ENCODE assay signal across 33 cellular contexts in genomic region chr17:81115749-81116464, GRCh38. TPM values are rescaled to one million over a fixed set of nuclear protein-coding genes. Genes with fewer than 3 reads are reported as not detected.
DNase-seq lines count a peak whose midpoint lies in the region; ATAC-seq and TF ChIP-seq lines count a peak whose summit lies in the region.
"Had no signal": no experiment of that assay in that cellular context is flagged by ENCODE, and none has a peak within 500 bp of the region (broad histone marks: within the 10 kb centered on the region; RNA-seq: fewer than 3 reads in every experiment).

No MANE protein-coding gene starts in this region.

- no peaks in the 10 kb centered on the region for H3K9me3 ChIP-seq in BE2C
- H3K9me3 ChIP-seq in neuronal stem cell (replicated peaks in 1 of 2; ENCODE audit: control insufficient read depth in 2 of 2, insufficient read depth in 1 of 2, low read depth in 1 of 2, low read length in 2 of 2), result no peaks in the 10 kb centered on the region
- H3K9me3 ChIP-seq: esophagus squamous epithelium, mucosa of descending colon, ovary had no signal

- no peak overlapping the region for H2BK5ac ChIP-seq in neuronal stem cell (ENCODE audit: low read length)

- H3K4me1 ChIP-seq in BE2C (peaks cover 8% of the 10 kb centered on the region), neuronal stem cell (ENCODE audit: control insufficient read depth in 2 of 2, insufficient read depth in 1 of 2, low read depth in 1 of 2, low read length in 2 of 2) (peaks cover 0 to 5% of the 10 kb centered on the region in 2 donors)

- DNase-seq in BE2C (peak; percentile 47), COLO668 (lab: John Stamatoyannopoulos, UW; ENCODE audit: unreplicated experiment) (peak; percentile 30), caudate nucleus (lab: John Stamatoyannopoulos, UW) (peak in 20 of 61 donors; percentile 23 to 69 (median 40)), neuronal stem cell (ENCODE audit: low spot score) (no peak), NCI-H2227 (lab: John Stamatoyannopoulos, UW; ENCODE audit: unreplicated experiment) (no peak)
- no peak for DNase-seq in activated CD4-positive, alpha-beta T cell treated with anti-CD3 and anti-CD28 coated beads, Interleukin-2, amount 50 U/mL, for 4 hours
- DNase-seq: activated CD4-positive, alpha-beta memory T cell treated with anti-CD3 and anti-CD28 coated beads for 36 hours; activated CD8-positive, alpha-beta memory T cell treated with anti-CD3 and anti-CD28 coated beads, Interleukin-2, amount 50 U/mL, for 4 hours; activated naive CD4-positive, alpha-beta T cell treated with anti-CD3 and anti-CD28 coated beads, Interleukin-2, amount 10 ng/mL, durations not matched to agents 7 days and 5 days; amniotic stem cell; CD4-positive, alpha-beta memory T cell; cortex of kidney; endodermal cell; esophagus squamous epithelium; foreskin melanocyte; HFFc6; immature natural killer cell; Kasumi-1; mucosa of descending colon; MV-4-11; NCI-H1436 treated with DMSO at 0.1 percent for 48 hours; NCI-H526 treated with DMSO at 0.1 percent for 48 hours; ovary; retina; stimulated activated CD4-positive, alpha-beta T cell treated with anti-CD3 and anti-CD28 coated beads, Interleukin-2, amount 100 ng/mL, for 24 hours had no signal

- TF ChIP-seq CTCF in BE2C (IDR thresholded peaks at IDR 0.05; ENCODE audit: low read depth, low read length), result no peak

- H4K8ac ChIP-seq in neuronal stem cell (ENCODE audit: low read depth, low read length), result no peak overlapping the region

- peak overlapping the region; percentile 3 for H3K14ac ChIP-seq in neuronal stem cell (ENCODE audit: low read length)

- no peak overlapping the region for H3K18ac ChIP-seq in neuronal stem cell (ENCODE audit: low read length)

- H3K4me2 ChIP-seq in neuronal stem cell (ENCODE audit: insufficient read depth, low read length, poor library complexity, severe bottlenecking), result no peak overlapping the region
- H3K4me2 ChIP-seq: GM23338 had no signal

- H2BK15ac ChIP-seq in neuronal stem cell (ENCODE audit: low read length), result no peak overlapping the region

- H3K4ac ChIP-seq in neuronal stem cell (ENCODE audit: low read length), result no peak overlapping the region

- no peaks in the 10 kb centered on the region for H3K27me3 ChIP-seq in BE2C
- H3K27me3 ChIP-seq in neuronal stem cell (ENCODE audit: control insufficient read depth in 3 of 3, insufficient read depth in 3 of 3, low read depth in 1 of 3, low read length in 3 of 3), result peaks cover 0 to 2% (median 0%) of the 10 kb centered on the region in 3 experiments
- H3K27me3 ChIP-seq: ovary had no signal

- H3K79me1 ChIP-seq in neuronal stem cell (ENCODE audit: low read depth, low read length), result no peaks in the 10 kb centered on the region

- no peak for ATAC-seq in HG03108 (IDR thresholded peaks at IDR 0.05; ENCODE audit: unreplicated experiment)
- ATAC-seq: activated CD4-positive, CD25-positive, alpha-beta regulatory T cell treated with anti-CD3 and anti-CD28 coated beads, Interleukin-2, amount 50 U/mL, for 24 hours; GM23338; mucosa of descending colon; natural killer cell treated with Interleukin-12 subunit alpha and Interleukin-12 subunit beta and Interleukin-15 and Interleukin-18, amount 100 ng/mL, for 72 hours had no signal

- 0 out of 2 replicates have a peak, but pooled peaks cover 2% of the 10 kb centered on the region for H3K36me3 ChIP-seq in BE2C
- peaks cover 0 to 9% of the 10 kb centered on the region in 2 donors for H3K36me3 ChIP-seq in neuronal stem cell (replicated peaks in 1 of 2; ENCODE audit: control insufficient read depth in 2 of 2, insufficient read depth in 2 of 2, low read length in 2 of 2)
- H3K36me3 ChIP-seq: ovary had no signal

- no peak overlapping the region for H4K91ac ChIP-seq in neuronal stem cell (ENCODE audit: low read depth, low read length, poor library complexity)

- H3K27ac ChIP-seq in caudate nucleus (ENCODE audit: low read depth, low read length) (peak overlapping the region; percentile 36), neuronal stem cell (replicated peaks; ENCODE audit: low read length) (no peak overlapping the region)
- H3K27ac ChIP-seq: esophagus squamous epithelium, HL-60, ovary, SJSA1 had no signal

- H2AK5ac ChIP-seq in neuronal stem cell (ENCODE audit: low read depth, low read length), result no peak overlapping the region

- no peak overlapping the region for H3K23ac ChIP-seq in neuronal stem cell (ENCODE audit: low read depth, low read length, poor library complexity)

- no peak overlapping the region for H3K4me3 ChIP-seq in BE2C (ENCODE audit: low read depth, low read length)
- no peak overlapping the region for H3K4me3 ChIP-seq in neuronal stem cell (ENCODE audit: low read length in 2 of 2)
- H3K4me3 ChIP-seq: esophagus squamous epithelium, GM23338, lung, mucosa of descending colon, ovary, SJSA1 had no signal

- no peak overlapping the region for H2AFZ ChIP-seq in neuronal stem cell (ENCODE audit: low read length)
- H2AFZ ChIP-seq: GM23338 had no signal

- no peak overlapping the region for H3K9ac ChIP-seq in neuronal stem cell (ENCODE audit: low read depth, low read length, poor library complexity)

- no peak overlapping the region for H2BK120ac ChIP-seq in neuronal stem cell (ENCODE audit: low read depth, low read length)

- no CpG with 5 or more reads among the region's 22 CpGs for WGBS in neuronal stem cell (ENCODE audit: extremely low coverage in 2 of 2, insufficient read length in 2 of 2, insufficient replicate concordance in 1 of 2), 2 donors

- H2BK12ac ChIP-seq in neuronal stem cell (ENCODE audit: low read length), result no peak overlapping the region

RNA-seq across cellular contexts. Expression of gene PVALEF, which starts 49.4 kb away (rescaled TPM):
- polyA plus RNA-seq in BE2C (2012; ENCODE audit: insufficient read depth, insufficient read length, low read depth), result not detected
- polyA plus RNA-seq in neuronal stem cell (2013, experiment 1 of 2), result 0.06 TPM
- polyA plus RNA-seq in neuronal stem cell (2013, experiment 2 of 2), result 0.04 TPM
- polyA plus RNA-seq: CD4-positive, alpha-beta memory T cell; GM23338; immature natural killer cell; lung; ovary; urinary bladder had no signal

RNA-seq across cellular contexts. Expression of gene AATK, which starts 50.1 kb away (rescaled TPM):
- 7.5 TPM for polyA plus RNA-seq in BE2C (2012; ENCODE audit: insufficient read depth, insufficient read length, low read depth)
- polyA plus RNA-seq in neuronal stem cell (2013, experiment 1 of 2), result 5.6 TPM
- 5.4 TPM for polyA plus RNA-seq in neuronal stem cell (2013, experiment 2 of 2)

Comparison
In these comparisons a context has a peak if more than half of its experiments do, and no peak if none do; other contexts are left out.
1. DNase-seq: peak in BE2C (single experiment) and COLO668 (single experiment); none in neuronal stem cell (single experiment), activated CD4-positive, alpha-beta T cell treated with anti-CD3 and anti-CD28 coated beads, Interleukin-2, amount 50 U/mL, for 4 hours (0 of 2) and NCI-H2227 (single experiment).